Comparison of ENCODE assay signal across 2 cellular contexts in the genomic region with DNA sequence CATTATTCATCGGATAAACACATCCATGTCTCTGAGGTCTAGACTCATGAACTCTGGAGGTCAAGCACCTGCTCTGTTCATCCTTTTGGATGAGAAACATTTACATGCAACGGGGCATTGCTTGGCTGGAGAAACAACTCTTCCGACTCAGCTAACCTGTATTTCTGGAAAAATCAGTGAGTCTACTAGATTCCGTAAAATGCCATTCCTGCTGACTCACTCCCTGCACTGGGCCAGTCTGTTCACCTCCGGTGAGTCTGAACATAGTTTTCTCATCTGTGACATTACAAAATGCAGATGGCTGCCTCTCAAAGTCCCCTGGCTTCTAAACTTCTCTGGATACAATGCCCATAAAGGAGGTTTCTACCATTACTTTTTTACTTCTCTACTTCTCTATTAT.
TF ChIP-seq lines count a peak whose summit lies in the region.

No MANE protein-coding gene starts in this region.

TF ChIP-seq in GM23338, 12 proteins besides CTCF, POLR2A, EP300 and RAD21:
- TF ChIP-seq, protein P1, sequence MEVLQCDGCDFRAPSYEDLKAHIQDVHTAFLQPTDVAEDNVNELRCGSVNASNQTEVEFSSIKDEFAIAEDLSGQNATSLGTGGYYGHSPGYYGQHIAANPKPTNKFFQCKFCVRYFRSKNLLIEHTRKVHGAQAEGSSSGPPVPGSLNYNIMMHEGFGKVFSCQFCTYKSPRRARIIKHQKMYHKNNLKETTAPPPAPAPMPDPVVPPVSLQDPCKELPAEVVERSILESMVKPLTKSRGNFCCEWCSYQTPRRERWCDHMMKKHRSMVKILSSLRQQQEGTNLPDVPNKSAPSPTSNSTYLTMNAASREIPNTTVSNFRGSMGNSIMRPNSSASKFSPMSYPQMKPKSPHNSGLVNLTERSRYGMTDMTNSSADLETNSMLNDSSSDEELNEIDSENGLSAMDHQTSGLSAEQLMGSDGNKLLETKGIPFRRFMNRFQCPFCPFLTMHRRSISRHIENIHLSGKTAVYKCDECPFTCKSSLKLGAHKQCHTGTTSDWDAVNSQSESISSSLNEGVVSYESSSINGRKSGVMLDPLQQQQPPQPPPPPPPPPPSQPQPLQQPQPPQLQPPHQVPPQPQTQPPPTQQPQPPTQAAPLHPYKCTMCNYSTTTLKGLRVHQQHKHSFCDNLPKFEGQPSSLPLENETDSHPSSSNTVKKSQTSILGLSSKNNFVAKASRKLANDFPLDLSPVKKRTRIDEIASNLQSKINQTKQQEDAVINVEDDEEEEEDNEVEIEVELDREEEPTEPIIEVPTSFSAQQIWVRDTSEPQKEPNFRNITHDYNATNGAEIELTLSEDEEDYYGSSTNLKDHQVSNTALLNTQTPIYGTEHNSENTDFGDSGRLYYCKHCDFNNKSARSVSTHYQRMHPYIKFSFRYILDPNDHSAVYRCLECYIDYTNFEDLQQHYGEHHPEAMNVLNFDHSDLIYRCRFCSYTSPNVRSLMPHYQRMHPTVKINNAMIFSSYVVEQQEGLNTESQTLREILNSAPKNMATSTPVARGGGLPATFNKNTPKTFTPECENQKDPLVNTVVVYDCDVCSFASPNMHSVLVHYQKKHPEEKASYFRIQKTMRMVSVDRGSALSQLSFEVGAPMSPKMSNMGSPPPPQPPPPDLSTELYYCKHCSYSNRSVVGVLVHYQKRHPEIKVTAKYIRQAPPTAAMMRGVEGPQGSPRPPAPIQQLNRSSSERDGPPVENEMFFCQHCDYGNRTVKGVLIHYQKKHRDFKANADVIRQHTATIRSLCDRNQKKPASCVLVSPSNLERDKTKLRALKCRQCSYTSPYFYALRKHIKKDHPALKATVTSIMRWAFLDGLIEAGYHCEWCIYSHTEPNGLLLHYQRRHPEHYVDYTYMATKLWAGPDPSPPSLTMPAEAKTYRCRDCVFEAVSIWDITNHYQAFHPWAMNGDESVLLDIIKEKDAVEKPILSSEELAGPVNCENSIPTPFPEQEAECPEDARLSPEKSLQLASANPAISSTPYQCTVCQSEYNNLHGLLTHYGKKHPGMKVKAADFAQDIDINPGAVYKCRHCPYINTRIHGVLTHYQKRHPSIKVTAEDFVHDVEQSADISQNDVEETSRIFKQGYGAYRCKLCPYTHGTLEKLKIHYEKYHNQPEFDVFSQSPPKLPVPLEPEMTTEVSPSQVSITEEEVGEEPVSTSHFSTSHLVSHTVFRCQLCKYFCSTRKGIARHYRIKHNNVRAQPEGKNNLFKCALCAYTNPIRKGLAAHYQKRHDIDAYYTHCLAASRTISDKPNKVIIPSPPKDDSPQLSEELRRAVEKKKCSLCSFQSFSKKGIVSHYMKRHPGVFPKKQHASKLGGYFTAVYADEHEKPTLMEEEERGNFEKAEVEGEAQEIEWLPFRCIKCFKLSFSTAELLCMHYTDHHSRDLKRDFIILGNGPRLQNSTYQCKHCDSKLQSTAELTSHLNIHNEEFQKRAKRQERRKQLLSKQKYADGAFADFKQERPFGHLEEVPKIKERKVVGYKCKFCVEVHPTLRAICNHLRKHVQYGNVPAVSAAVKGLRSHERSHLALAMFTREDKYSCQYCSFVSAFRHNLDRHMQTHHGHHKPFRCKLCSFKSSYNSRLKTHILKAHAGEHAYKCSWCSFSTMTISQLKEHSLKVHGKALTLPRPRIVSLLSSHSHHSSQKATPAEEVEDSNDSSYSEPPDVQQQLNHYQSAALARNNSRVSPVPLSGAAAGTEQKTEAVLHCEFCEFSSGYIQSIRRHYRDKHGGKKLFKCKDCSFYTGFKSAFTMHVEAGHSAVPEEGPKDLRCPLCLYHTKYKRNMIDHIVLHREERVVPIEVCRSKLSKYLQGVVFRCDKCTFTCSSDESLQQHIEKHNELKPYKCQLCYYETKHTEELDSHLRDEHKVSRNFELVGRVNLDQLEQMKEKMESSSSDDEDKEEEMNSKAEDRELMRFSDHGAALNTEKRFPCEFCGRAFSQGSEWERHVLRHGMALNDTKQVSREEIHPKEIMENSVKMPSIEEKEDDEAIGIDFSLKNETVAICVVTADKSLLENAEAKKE (CRISPR knock-in tag; IDR thresholded peaks at IDR 0.05): no peak
- TF ChIP-seq NANOG (IDR thresholded peaks at IDR 0.05; ENCODE audit: borderline replicate concordance): no peak
- no peak for TF ChIP-seq EZH2 (IDR thresholded peaks at IDR 0.05; ENCODE audit: low read depth, unreplicated experiment)
- no peak for TF ChIP-seq POLR2AphosphoS5 (IDR thresholded peaks at IDR 0.05; ENCODE audit: low read depth)
- TF ChIP-seq EZH2phosphoT487 (IDR thresholded peaks at IDR 0.05; ENCODE audit: unreplicated experiment): no peak
- TF ChIP-seq, protein P2, sequence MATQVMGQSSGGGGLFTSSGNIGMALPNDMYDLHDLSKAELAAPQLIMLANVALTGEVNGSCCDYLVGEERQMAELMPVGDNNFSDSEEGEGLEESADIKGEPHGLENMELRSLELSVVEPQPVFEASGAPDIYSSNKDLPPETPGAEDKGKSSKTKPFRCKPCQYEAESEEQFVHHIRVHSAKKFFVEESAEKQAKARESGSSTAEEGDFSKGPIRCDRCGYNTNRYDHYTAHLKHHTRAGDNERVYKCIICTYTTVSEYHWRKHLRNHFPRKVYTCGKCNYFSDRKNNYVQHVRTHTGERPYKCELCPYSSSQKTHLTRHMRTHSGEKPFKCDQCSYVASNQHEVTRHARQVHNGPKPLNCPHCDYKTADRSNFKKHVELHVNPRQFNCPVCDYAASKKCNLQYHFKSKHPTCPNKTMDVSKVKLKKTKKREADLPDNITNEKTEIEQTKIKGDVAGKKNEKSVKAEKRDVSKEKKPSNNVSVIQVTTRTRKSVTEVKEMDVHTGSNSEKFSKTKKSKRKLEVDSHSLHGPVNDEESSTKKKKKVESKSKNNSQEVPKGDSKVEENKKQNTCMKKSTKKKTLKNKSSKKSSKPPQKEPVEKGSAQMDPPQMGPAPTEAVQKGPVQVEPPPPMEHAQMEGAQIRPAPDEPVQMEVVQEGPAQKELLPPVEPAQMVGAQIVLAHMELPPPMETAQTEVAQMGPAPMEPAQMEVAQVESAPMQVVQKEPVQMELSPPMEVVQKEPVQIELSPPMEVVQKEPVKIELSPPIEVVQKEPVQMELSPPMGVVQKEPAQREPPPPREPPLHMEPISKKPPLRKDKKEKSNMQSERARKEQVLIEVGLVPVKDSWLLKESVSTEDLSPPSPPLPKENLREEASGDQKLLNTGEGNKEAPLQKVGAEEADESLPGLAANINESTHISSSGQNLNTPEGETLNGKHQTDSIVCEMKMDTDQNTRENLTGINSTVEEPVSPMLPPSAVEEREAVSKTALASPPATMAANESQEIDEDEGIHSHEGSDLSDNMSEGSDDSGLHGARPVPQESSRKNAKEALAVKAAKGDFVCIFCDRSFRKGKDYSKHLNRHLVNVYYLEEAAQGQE (IDR thresholded peaks at IDR 0.05; ENCODE audit: unreplicated experiment): no peak
- TF ChIP-seq, protein P3, sequence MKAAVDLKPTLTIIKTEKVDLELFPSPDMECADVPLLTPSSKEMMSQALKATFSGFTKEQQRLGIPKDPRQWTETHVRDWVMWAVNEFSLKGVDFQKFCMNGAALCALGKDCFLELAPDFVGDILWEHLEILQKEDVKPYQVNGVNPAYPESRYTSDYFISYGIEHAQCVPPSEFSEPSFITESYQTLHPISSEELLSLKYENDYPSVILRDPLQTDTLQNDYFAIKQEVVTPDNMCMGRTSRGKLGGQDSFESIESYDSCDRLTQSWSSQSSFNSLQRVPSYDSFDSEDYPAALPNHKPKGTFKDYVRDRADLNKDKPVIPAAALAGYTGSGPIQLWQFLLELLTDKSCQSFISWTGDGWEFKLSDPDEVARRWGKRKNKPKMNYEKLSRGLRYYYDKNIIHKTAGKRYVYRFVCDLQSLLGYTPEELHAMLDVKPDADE (IDR thresholded peaks at IDR 0.05): no peak
- TF ChIP-seq JUNB (IDR thresholded peaks at IDR 0.05; ENCODE audit: unreplicated experiment): no peak
- no peak for TF ChIP-seq STAT1 (IDR thresholded peaks at IDR 0.05; ENCODE audit: unreplicated experiment)
- no peak for TF ChIP-seq CREB1 (CRISPR knock-in tag; IDR thresholded peaks at IDR 0.05; ENCODE audit: low read depth)

TF ChIP-seq in WTC11, 78 proteins besides CTCF, POLR2A, EP300 and RAD21 (continued from another document):
- TF ChIP-seq, protein P4, sequence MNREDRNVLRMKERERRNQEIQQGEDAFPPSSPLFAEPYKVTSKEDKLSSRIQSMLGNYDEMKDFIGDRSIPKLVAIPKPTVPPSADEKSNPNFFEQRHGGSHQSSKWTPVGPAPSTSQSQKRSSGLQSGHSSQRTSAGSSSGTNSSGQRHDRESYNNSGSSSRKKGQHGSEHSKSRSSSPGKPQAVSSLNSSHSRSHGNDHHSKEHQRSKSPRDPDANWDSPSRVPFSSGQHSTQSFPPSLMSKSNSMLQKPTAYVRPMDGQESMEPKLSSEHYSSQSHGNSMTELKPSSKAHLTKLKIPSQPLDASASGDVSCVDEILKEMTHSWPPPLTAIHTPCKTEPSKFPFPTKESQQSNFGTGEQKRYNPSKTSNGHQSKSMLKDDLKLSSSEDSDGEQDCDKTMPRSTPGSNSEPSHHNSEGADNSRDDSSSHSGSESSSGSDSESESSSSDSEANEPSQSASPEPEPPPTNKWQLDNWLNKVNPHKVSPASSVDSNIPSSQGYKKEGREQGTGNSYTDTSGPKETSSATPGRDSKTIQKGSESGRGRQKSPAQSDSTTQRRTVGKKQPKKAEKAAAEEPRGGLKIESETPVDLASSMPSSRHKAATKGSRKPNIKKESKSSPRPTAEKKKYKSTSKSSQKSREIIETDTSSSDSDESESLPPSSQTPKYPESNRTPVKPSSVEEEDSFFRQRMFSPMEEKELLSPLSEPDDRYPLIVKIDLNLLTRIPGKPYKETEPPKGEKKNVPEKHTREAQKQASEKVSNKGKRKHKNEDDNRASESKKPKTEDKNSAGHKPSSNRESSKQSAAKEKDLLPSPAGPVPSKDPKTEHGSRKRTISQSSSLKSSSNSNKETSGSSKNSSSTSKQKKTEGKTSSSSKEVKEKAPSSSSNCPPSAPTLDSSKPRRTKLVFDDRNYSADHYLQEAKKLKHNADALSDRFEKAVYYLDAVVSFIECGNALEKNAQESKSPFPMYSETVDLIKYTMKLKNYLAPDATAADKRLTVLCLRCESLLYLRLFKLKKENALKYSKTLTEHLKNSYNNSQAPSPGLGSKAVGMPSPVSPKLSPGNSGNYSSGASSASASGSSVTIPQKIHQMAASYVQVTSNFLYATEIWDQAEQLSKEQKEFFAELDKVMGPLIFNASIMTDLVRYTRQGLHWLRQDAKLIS (CRISPR knock-in tag; IDR thresholded peaks at IDR 0.05; ENCODE audit: borderline replicate concordance): no peak
- TF ChIP-seq, protein P5, sequence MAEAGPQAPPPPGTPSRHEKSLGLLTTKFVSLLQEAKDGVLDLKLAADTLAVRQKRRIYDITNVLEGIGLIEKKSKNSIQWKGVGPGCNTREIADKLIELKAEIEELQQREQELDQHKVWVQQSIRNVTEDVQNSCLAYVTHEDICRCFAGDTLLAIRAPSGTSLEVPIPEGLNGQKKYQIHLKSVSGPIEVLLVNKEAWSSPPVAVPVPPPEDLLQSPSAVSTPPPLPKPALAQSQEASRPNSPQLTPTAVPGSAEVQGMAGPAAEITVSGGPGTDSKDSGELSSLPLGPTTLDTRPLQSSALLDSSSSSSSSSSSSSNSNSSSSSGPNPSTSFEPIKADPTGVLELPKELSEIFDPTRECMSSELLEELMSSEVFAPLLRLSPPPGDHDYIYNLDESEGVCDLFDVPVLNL (CRISPR knock-in tag; IDR thresholded peaks at IDR 0.05; ENCODE audit: borderline replicate concordance, low read depth): no peak
- TF ChIP-seq TCF7 (CRISPR knock-in tag; IDR thresholded peaks at IDR 0.05; ENCODE audit: low read depth) (no peak), ZBTB21 (CRISPR knock-in tag; IDR thresholded peaks at IDR 0.05; ENCODE audit: borderline replicate concordance) (no peak), PRRX2 (CRISPR knock-in tag; IDR thresholded peaks at IDR 0.05) (no peak), KAT7 (CRISPR knock-in tag; IDR thresholded peaks at IDR 0.05; ENCODE audit: borderline replicate concordance) (no peak), ZNF671 (CRISPR knock-in tag; IDR thresholded peaks at IDR 0.05) (no peak), SMAD3 (CRISPR knock-in tag; IDR thresholded peaks at IDR 0.05; ENCODE audit: borderline replicate concordance) (no peak), GRHL2 (CRISPR knock-in tag; IDR thresholded peaks at IDR 0.05; ENCODE audit: insufficient replicate concordance, severe bottlenecking) (no peak), SP1 (CRISPR knock-in tag; conservative IDR thresholded peaks at IDR 0.05) (no peak), JAZF1 (CRISPR knock-in tag; IDR thresholded peaks at IDR 0.05) (no peak), ATF1 (CRISPR knock-in tag; IDR thresholded peaks at IDR 0.05) (no peak)
- TF ChIP-seq, protein P6, sequence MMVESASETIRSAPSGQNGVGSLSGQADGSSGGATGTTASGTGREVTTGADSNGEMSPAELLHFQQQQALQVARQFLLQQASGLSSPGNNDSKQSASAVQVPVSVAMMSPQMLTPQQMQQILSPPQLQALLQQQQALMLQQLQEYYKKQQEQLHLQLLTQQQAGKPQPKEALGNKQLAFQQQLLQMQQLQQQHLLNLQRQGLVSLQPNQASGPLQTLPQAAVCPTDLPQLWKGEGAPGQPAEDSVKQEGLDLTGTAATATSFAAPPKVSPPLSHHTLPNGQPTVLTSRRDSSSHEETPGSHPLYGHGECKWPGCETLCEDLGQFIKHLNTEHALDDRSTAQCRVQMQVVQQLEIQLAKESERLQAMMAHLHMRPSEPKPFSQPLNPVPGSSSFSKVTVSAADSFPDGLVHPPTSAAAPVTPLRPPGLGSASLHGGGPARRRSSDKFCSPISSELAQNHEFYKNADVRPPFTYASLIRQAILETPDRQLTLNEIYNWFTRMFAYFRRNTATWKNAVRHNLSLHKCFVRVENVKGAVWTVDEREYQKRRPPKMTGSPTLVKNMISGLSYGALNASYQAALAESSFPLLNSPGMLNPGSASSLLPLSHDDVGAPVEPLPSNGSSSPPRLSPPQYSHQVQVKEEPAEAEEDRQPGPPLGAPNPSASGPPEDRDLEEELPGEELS (CRISPR knock-in tag; IDR thresholded peaks at IDR 0.05): no peak
- TF ChIP-seq, protein P7, sequence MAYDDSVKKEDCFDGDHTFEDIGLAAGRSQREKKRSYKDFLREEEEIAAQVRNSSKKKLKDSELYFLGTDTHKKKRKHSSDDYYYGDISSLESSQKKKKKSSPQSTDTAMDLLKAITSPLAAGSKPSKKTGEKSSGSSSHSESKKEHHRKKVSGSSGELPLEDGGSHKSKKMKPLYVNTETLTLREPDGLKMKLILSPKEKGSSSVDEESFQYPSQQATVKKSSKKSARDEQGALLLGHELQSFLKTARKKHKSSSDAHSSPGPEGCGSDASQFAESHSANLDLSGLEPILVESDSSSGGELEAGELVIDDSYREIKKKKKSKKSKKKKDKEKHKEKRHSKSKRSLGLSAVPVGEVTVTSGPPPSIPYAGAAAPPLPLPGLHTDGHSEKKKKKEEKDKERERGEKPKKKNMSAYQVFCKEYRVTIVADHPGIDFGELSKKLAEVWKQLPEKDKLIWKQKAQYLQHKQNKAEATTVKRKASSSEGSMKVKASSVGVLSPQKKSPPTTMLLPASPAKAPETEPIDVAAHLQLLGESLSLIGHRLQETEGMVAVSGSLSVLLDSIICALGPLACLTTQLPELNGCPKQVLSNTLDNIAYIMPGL (CRISPR knock-in tag; IDR thresholded peaks at IDR 0.05): no peak
- TF ChIP-seq, protein P8, sequence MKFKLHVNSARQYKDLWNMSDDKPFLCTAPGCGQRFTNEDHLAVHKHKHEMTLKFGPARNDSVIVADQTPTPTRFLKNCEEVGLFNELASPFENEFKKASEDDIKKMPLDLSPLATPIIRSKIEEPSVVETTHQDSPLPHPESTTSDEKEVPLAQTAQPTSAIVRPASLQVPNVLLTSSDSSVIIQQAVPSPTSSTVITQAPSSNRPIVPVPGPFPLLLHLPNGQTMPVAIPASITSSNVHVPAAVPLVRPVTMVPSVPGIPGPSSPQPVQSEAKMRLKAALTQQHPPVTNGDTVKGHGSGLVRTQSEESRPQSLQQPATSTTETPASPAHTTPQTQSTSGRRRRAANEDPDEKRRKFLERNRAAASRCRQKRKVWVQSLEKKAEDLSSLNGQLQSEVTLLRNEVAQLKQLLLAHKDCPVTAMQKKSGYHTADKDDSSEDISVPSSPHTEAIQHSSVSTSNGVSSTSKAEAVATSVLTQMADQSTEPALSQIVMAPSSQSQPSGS (CRISPR knock-in tag; IDR thresholded peaks at IDR 0.05; ENCODE audit: borderline replicate concordance, low read depth): no peak
- TF ChIP-seq, protein P9, sequence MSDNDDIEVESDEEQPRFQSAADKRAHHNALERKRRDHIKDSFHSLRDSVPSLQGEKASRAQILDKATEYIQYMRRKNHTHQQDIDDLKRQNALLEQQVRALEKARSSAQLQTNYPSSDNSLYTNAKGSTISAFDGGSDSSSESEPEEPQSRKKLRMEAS (CRISPR knock-in tag; IDR thresholded peaks at IDR 0.05): no peak
